14 cellular contexts compared by ENCODE assay signal in the genomic region with DNA sequence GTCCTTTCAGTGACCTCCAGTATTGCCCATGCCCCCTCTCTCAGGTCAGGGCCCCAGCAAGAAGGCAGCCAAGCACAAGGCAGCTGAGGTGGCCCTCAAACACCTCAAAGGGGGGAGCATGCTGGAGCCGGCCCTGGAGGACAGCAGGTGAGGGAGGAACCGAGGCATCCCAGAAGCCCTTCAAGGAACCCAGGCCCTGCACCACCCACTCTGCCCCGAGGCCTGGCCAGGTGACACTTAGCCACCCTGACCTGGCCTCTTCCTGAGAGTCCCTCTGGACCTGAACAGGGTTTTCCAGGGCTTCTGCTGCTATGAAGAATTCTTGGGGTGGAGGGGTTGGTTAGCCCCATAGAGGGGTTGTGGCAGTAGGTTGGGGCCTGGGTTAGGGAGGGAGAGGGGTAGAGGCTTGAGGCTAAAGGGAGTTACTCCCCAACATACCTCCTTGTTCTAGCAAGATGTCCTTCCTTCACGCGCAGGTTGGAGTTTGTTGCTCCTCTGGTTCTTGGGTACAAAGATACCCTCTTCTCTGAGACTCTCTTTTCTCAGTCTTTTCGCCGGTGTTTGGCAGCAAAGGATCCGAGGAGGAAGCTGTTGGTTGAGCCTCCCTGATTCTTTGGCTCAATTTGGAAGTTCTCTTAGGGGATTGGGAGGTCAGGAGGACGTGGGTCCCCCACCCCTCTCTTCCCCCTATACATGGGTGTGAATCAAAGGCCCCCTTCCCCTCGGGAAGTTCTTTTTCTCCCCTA. TPM values are rescaled to one million over a fixed set of nuclear protein-coding genes. Genes with fewer than 3 reads are reported as not detected.
A peak's percentile ranks its signal among the peaks of the same experiment; 100 is the strongest.
DNase-seq lines count a peak whose midpoint lies in the region; ATAC-seq and TF ChIP-seq lines count a peak whose summit lies in the region.
"Had no signal": no experiment of that assay in that cellular context is flagged by ENCODE, and none has a peak within 500 bp of the region (broad histone marks: within the 10 kb centered on the region; RNA-seq: fewer than 3 reads in every experiment).

No MANE protein-coding gene starts in this region.

- peak overlapping the region; percentile 40 for H3K4me3 Mint-ChIP-seq in activated CD4-positive, alpha-beta T cell treated with anti-CD3 and anti-CD28 coated beads, Interleukin-2, amount 10 ng/mL, durations not matched to agents 24 days and 14 days
- H3K4me3 Mint-ChIP-seq in activated B cell treated with CpG ODN at 0.5 μM for 24 hours (peak overlapping the region; percentile 24), immature natural killer cell (peak overlapping the region in 3 of 5 donors; percentile 32 to 59 (median 46))

- H3K4me1 Mint-ChIP-seq in activated CD4-positive, alpha-beta T cell treated with anti-CD3 and anti-CD28 coated beads, Interleukin-2, amount 10 ng/mL, durations not matched to agents 24 days and 14 days = peaks cover 28% of the 10 kb centered on the region
- peaks cover 38% of the 10 kb centered on the region for H3K4me1 Mint-ChIP-seq in activated B cell treated with CpG ODN at 0.5 μM for 24 hours
- peaks cover 34% of the 10 kb centered on the region in 2 donors for H3K4me1 Mint-ChIP-seq in immature natural killer cell

- CTCF ChIA-PET in activated B cell treated with CpG ODN at 0.5 μM for 24 hours (lab: Charles Lee) = no interaction called here

- POLR2A ChIA-PET in activated B cell treated with CpG ODN at 0.5 μM for 24 hours (lab: Charles Lee) = no interaction called here

- intact Hi-C loops in activated CD4-positive, alpha-beta T cell treated with anti-CD3 and anti-CD28 coated beads, Interleukin-2, amount 10 ng/mL, durations not matched to agents 24 days and 14 days (cut with micrococcal nuclease) = no loop called here
- intact Hi-C loops in activated B cell treated with CpG ODN at 0.5 μM for 24 hours (cut with micrococcal nuclease) = loop anchor here (10.0 kb wide), 2 partner anchors 288 to 458 kb away; no protein-coding TSS in a partner anchor

- ATAC-seq in activated B cell treated with CpG ODN at 0.5 μM for 24 hours (ENCODE audit: low read depth) = no peak
- no peak for ATAC-seq in HG02938 (IDR thresholded peaks at IDR 0.05; ENCODE audit: unreplicated experiment)
- ATAC-seq: effector memory CD8-positive, alpha-beta T cell had no signal

- H3K27me3 Mint-ChIP-seq in activated CD4-positive, alpha-beta T cell treated with anti-CD3 and anti-CD28 coated beads, Interleukin-2, amount 10 ng/mL, durations not matched to agents 24 days and 14 days = no peaks in the 10 kb centered on the region
- H3K27me3 Mint-ChIP-seq in activated B cell treated with CpG ODN at 0.5 μM for 24 hours = no peaks in the 10 kb centered on the region
- peaks cover 5 to 12% (median 8%) of the 10 kb centered on the region in 3 donors for H3K27me3 Mint-ChIP-seq in immature natural killer cell (ENCODE audit: low read depth in 3 of 3)
- H3K27me3 Mint-ChIP-seq: effector memory CD8-positive, alpha-beta T cell had no signal

- TF ChIP-seq CTCF in activated B cell treated with CpG ODN at 0.5 μM for 24 hours (IDR thresholded peaks at IDR 0.05) = no peak

- no peak for DNase-seq in activated CD4-positive, alpha-beta T cell treated with anti-CD3 and anti-CD28 coated beads, Interleukin-2, amount 10 ng/mL, durations not matched to agents 24 days and 14 days
- no peak for DNase-seq in activated CD4-positive, alpha-beta T cell treated with anti-CD3 and anti-CD28 coated beads for 1 hour
- no peak for DNase-seq in activated B cell treated with CpG ODN at 0.5 μM for 24 hours
- DNase-seq in immature natural killer cell = no peak
- DNase-seq in DMS79 (lab: John Stamatoyannopoulos, UW) = no peak
- DNase-seq in NCI-H1694 (lab: John Stamatoyannopoulos, UW) = no peak
- DNase-seq: effector memory CD8-positive, alpha-beta T cell; KBM-7; stimulated activated CD4-positive, alpha-beta T cell treated with anti-CD3 and anti-CD28 coated beads, Interleukin-4, amount 100 ng/mL, for 4 hours; transverse colon; WERI-Rb-1 had no signal

- peak overlapping the region; percentile 62 for H3K27ac Mint-ChIP-seq in activated CD4-positive, alpha-beta T cell treated with anti-CD3 and anti-CD28 coated beads, Interleukin-2, amount 10 ng/mL, durations not matched to agents 24 days and 14 days
- H3K27ac Mint-ChIP-seq in activated B cell treated with CpG ODN at 0.5 μM for 24 hours = no peak overlapping the region
- H3K27ac Mint-ChIP-seq in immature natural killer cell = peak overlapping the region in 2 of 6 donors; percentile 34 to 45
- H3K27ac Mint-ChIP-seq: effector memory CD8-positive, alpha-beta T cell had no signal

- H3K9me3 Mint-ChIP-seq in activated CD4-positive, alpha-beta T cell treated with anti-CD3 and anti-CD28 coated beads, Interleukin-2, amount 10 ng/mL, durations not matched to agents 24 days and 14 days = no peaks in the 10 kb centered on the region
- H3K9me3 Mint-ChIP-seq in activated B cell treated with CpG ODN at 0.5 μM for 24 hours (no peaks in the 10 kb centered on the region), immature natural killer cell (no peaks in the 10 kb centered on the region)
- H3K9me3 Mint-ChIP-seq: effector memory CD8-positive, alpha-beta T cell had no signal

- H3K27ac ChIP-seq in temporal lobe (ENCODE audit: low read depth, low read length) = peak overlapping the region; percentile 92
- H3K27ac ChIP-seq: WERI-Rb-1 had no signal

- H3K36me3 Mint-ChIP-seq in activated CD4-positive, alpha-beta T cell treated with anti-CD3 and anti-CD28 coated beads, Interleukin-2, amount 10 ng/mL, durations not matched to agents 24 days and 14 days (ENCODE audit: low read depth) = peaks cover 10% of the 10 kb centered on the region
- H3K36me3 Mint-ChIP-seq in activated B cell treated with CpG ODN at 0.5 μM for 24 hours (ENCODE audit: low read depth) (peaks cover 30% of the 10 kb centered on the region), immature natural killer cell (peaks cover 0 to 4% (median 0%) of the 10 kb centered on the region in 3 donors)

RNA-seq across cellular contexts. Expression of gene TARBP2, which starts 2.1 kb away (rescaled TPM):
- total RNA-seq in activated CD4-positive, alpha-beta T cell treated with anti-CD3 and anti-CD28 coated beads, Interleukin-2, amount 10 ng/mL, durations not matched to agents 24 days and 14 days = 49.7 and 52.2 TPM in 2 replicates
- total RNA-seq in activated B cell treated with CpG ODN at 0.5 μM for 24 hours (45.7 and 49.6 TPM in 2 replicates), temporal lobe (15.7 TPM)
- 10 to 100 TPM; 11.5 to 28.9 (median 28.8) TPM for polyA plus RNA-seq in immature natural killer cell

RNA-seq across cellular contexts. Expression of gene MAP3K12, which starts 3.9 kb away (rescaled TPM):
- 13.5 and 15.3 TPM in 2 replicates for total RNA-seq in activated CD4-positive, alpha-beta T cell treated with anti-CD3 and anti-CD28 coated beads, Interleukin-2, amount 10 ng/mL, durations not matched to agents 24 days and 14 days
- total RNA-seq in activated B cell treated with CpG ODN at 0.5 μM for 24 hours (3.6 and 6.0 TPM in 2 replicates), temporal lobe (26.8 TPM)
- 1 to 10 TPM in 2 of 3 donors, not detected in 1; 1.2 to 2.7 TPM for polyA plus RNA-seq in immature natural killer cell

RNA-seq across cellular contexts. Expression of gene NPFF, which starts 4.1 kb away (rescaled TPM):
- total RNA-seq in activated CD4-positive, alpha-beta T cell treated with anti-CD3 and anti-CD28 coated beads, Interleukin-2, amount 10 ng/mL, durations not matched to agents 24 days and 14 days = 0.57 TPM in 1 of 2 replicates, not detected in the other
- total RNA-seq in activated B cell treated with CpG ODN at 0.5 μM for 24 hours = not detected in 2 replicates
- not detected for polyA plus RNA-seq in immature natural killer cell
- not detected for total RNA-seq in temporal lobe
- total RNA-seq: G401, transverse colon had no signal

RNA-seq across cellular contexts. Expression of gene PCBP2, which starts 51.3 kb away (rescaled TPM):
- 942 and 960 TPM in 2 replicates for total RNA-seq in activated CD4-positive, alpha-beta T cell treated with anti-CD3 and anti-CD28 coated beads, Interleukin-2, amount 10 ng/mL, durations not matched to agents 24 days and 14 days
- total RNA-seq in activated B cell treated with CpG ODN at 0.5 μM for 24 hours (841 and 853 TPM in 2 replicates), temporal lobe (259 TPM)
- 100 to 1,000 TPM in 1 of 3 donors, 10 to 100 TPM in 2; 79.2 to 102 (median 92.2) TPM for polyA plus RNA-seq in immature natural killer cell
